ENCODE assay signal across 13 cellular contexts in the genomic region with DNA sequence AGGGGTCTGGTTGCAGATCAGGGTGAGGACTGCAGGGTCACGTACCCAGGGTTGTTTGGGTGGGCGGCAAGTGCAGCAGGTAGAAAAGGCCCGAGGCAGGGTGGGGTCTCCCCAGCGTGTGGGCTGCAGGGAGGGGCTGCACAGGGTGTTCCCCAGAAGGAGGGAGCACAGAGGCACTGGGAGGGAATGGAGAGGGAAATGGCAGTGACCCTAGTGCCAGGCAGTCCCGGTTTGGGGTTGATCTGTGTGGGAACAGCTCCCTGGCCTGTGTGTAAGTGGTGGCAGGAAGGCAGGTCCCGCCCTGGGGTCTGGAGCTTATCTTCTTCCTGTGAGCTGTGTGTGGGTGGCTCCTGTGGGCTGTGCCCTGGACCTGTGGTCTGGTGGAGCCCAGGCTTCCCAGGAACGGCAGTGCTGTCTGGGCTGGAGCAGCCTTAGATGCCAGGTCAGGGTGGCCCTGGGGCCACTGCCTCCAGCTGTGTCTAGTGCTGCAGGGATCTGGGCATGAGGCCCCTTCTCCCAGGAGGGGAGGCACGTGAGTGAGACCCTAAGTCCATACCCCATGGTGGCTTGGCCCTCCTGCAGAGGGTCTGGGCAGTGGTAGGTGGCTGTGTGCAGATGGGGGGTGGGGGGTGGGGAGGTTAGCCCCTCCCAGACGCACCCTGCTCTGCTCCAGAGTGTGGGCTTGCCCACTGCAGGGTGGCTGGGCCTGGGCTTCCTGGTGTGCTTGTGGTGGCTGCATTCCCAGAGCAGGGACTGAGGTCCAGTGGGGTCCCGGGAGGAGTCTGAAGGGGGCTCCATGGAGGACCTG.
DNase-seq lines count a peak whose midpoint lies in the region; ATAC-seq, FAIRE-seq and TF ChIP-seq lines count a peak whose summit lies in the region.
"Had no signal": no experiment of that assay in that cellular context is flagged by ENCODE, and none has a peak within 500 bp of the region (broad histone marks: within the 10 kb centered on the region; RNA-seq: fewer than 3 reads in every experiment).

No MANE protein-coding gene starts in this region.

- H3K4me1 ChIP-seq in Loucy (ENCODE audit: insufficient read depth, low read length, poor library complexity, severe bottlenecking) (peaks cover 33% of the 10 kb centered on the region), K562 (replicated peaks in 1 of 2; ENCODE audit: control insufficient read depth in 2 of 2, insufficient read depth in 2 of 2, low read length in 2 of 2) (no peaks in the 10 kb centered on the region), stomach (no peaks in the 10 kb centered on the region)
- H3K4me1 ChIP-seq in naive thymus-derived CD4-positive, alpha-beta T cell (ENCODE audit: control insufficient read depth in 2 of 2, insufficient read depth in 2 of 2, low read length in 2 of 2) = no peaks in the 10 kb centered on the region

- in situ Hi-C loops in K562 (cut with MboI) = no loop called here

- DNase-seq in K562 (ENCODE audit: extremely low read depth in 1 of 4, low spot score in 3 of 4) (peak; percentile 2 to 4 (median 2)), stomach (no peak)
- DNase-seq in naive thymus-derived CD4-positive, alpha-beta T cell = peak in 1 of 9 donors; percentile 16
- no peak for DNase-seq in stimulated activated CD4-positive, alpha-beta T cell treated with anti-CD3 and anti-CD28 coated beads, Interleukin-1b, Interleukin-23, amount 100 ng/mL, for 48 hours
- DNase-seq: CD4-positive, CD25-positive, alpha-beta regulatory T cell; NCI-H1694 treated with DMSO at 0.1 percent for 48 hours; NCI-H774; SHP77 had no signal

- TF ChIP-seq RAD21 in K562 (CRISPR knock-in tag; conservative IDR thresholded peaks at IDR 0.05 in 1 of 2, IDR thresholded peaks at IDR 0.05 in 1 of 2) = no peak

- no peak for TF ChIP-seq POLR2A in K562 (conservative IDR thresholded peaks at IDR 0.05)
- TF ChIP-seq POLR2A in stomach (IDR thresholded peaks at IDR 0.05) = no peak

- no peak overlapping the region for H3K4me3 Mint-ChIP-seq in naive thymus-derived CD4-positive, alpha-beta T cell
- H3K4me3 Mint-ChIP-seq: CD4-positive, CD25-positive, alpha-beta regulatory T cell had no signal

- H3K4me1 Mint-ChIP-seq in naive thymus-derived CD4-positive, alpha-beta T cell = peaks cover 0 to 22% (median 0%) of the 10 kb centered on the region in 7 donors

- H3K9me2 ChIP-seq in Loucy (replicated peaks; ENCODE audit: low read depth, low read length) = no peaks in the 10 kb centered on the region

- no peak overlapping the region for H3K27ac ChIP-seq in K562 (ENCODE audit: extremely low read depth, low read depth, low read length)
- H3K27ac ChIP-seq in naive thymus-derived CD4-positive, alpha-beta T cell (ENCODE audit: low read depth, low read length) = no peak overlapping the region
- no peak overlapping the region for H3K27ac ChIP-seq in stomach

- intact Hi-C loops in K562 (cut with micrococcal nuclease) (no loop called here), stomach (cut with DNase I; ENCODE audit: low total_unique reads) (no loop called here)
- intact Hi-C loops in naive thymus-derived CD4-positive, alpha-beta T cell (cut with micrococcal nuclease) = no loop called here

- H3K9me1 ChIP-seq in K562 (ENCODE audit: control insufficient read depth, insufficient read depth, low read length) = no peaks in the 10 kb centered on the region

- no TSS peak for BruUV-seq in K562 (replicated peaks; lab: Mats Ljungman, UMichigan)

- H3K4me3 ChIP-seq in GM08714 (ENCODE audit: low read length) = peak overlapping the region; percentile 97; the same call in 1 of the 2 replicates
- peak overlapping the region; percentile 70 for H3K4me3 ChIP-seq in Loucy (ENCODE audit: low read length, poor library complexity, severe bottlenecking)
- no peak overlapping the region for H3K4me3 ChIP-seq in K562
- H3K4me3 ChIP-seq in naive thymus-derived CD4-positive, alpha-beta T cell (ENCODE audit: low read length) = no peak overlapping the region
- no peak overlapping the region for H3K4me3 ChIP-seq in stomach

- H3K9me3 ChIP-seq in Loucy (ENCODE audit: insufficient read depth, low read depth, low read length) (no peaks in the 10 kb centered on the region), K562 (replicated peaks; ENCODE audit: control insufficient read depth, insufficient read depth, low read depth, low read length) (no peaks in the 10 kb centered on the region), stomach (no peaks in the 10 kb centered on the region)
- no peaks in the 10 kb centered on the region for H3K9me3 ChIP-seq in naive thymus-derived CD4-positive, alpha-beta T cell (ENCODE audit: control insufficient read depth in 2 of 3, low read length in 3 of 3)

- WGBS in K562 (ENCODE audit: insufficient coverage, low coverage, missing lambda C conversion rate) = 0% methylated on average over 7 of the region's 10 CpGs
- 54 to 65% (median 59%) methylated on average over 6 to 10 of the region's 10 CpGs for WGBS in stomach, 5 donors

- no peak overlapping the region for H2AFZ ChIP-seq in Loucy (ENCODE audit: low read length)
- no peak overlapping the region for H2AFZ ChIP-seq in K562 (ENCODE audit: low read depth, low read length)

- H3K9ac ChIP-seq in Loucy (ENCODE audit: low read depth, low read length, poor library complexity, severe bottlenecking) = peak overlapping the region; percentile 81
- no peak overlapping the region for H3K9ac ChIP-seq in K562 (ENCODE audit: insufficient read depth in 1 of 2, low read depth in 2 of 2, low read length in 2 of 2)

- H3K36me3 ChIP-seq in Loucy (ENCODE audit: insufficient read depth, low read length) (no peaks in the 10 kb centered on the region), K562 (ENCODE audit: control insufficient read depth, insufficient read depth, low read length) (no peaks in the 10 kb centered on the region), stomach (no peaks in the 10 kb centered on the region)
- no peaks in the 10 kb centered on the region for H3K36me3 ChIP-seq in naive thymus-derived CD4-positive, alpha-beta T cell (ENCODE audit: control insufficient read depth in 2 of 3, insufficient read depth in 3 of 3, low read length in 3 of 3)

- no peak for FAIRE-seq in K562 (lab: Jason Lieb, UNC)

- TF ChIP-seq CTCF in Loucy (conservative IDR thresholded peaks at IDR 0.05; ENCODE audit: low read length) (no peak), K562 (IDR thresholded peaks at IDR 0.05 in 2 of 3, conservative IDR thresholded peaks at IDR 0.05 in 1 of 3; ENCODE audit: insufficient read depth in 2 of 3, low read depth in 1 of 3, low read length in 3 of 3) (no peak), stomach (IDR thresholded peaks at IDR 0.05) (no peak)

- POLR2A ChIA-PET in K562 (lab: Yijun Ruan, JAX) = no interaction called here
- POLR2A ChIA-PET in naive thymus-derived CD4-positive, alpha-beta T cell (lab: Charles Lee) = no interaction called here

- no peaks in the 10 kb centered on the region for H3F3A ChIP-seq in Loucy (ENCODE audit: low read depth)

- no peaks in the 10 kb centered on the region for H3K27me3 ChIP-seq in Loucy (ENCODE audit: insufficient read depth, low read length, poor library complexity, severe bottlenecking)
- H3K27me3 ChIP-seq in K562 (ENCODE audit: control insufficient read depth in 2 of 2, insufficient read depth in 2 of 2, low read length in 2 of 2) = no peaks in the 10 kb centered on the region
- H3K27me3 ChIP-seq in naive thymus-derived CD4-positive, alpha-beta T cell (ENCODE audit: control insufficient read depth in 2 of 2, insufficient read depth in 2 of 2, low read length in 2 of 2) = no peaks in the 10 kb centered on the region
- H3K27me3 ChIP-seq in stomach = peaks cover 0 to 17% (median 0%) of the 10 kb centered on the region in 3 donors

- H3K4me2 ChIP-seq in Loucy (ENCODE audit: low read depth, low read length, poor library complexity, severe bottlenecking) (peak overlapping the region; percentile 81), K562 (ENCODE audit: insufficient read depth, low read length) (no peak overlapping the region)

- TF ChIP-seq EP300 in K562 (IDR thresholded peaks at IDR 0.05; ENCODE audit: low read length) (no peak), stomach (IDR thresholded peaks at IDR 0.05) (no peak)

- ATAC-seq in K562 = no peak
- peak; percentile 10 for ATAC-seq in naive thymus-derived CD4-positive, alpha-beta T cell
- no peak for ATAC-seq in HG02970 (IDR thresholded peaks at IDR 0.05; ENCODE audit: low FRiP score, unreplicated experiment)
- no peak for ATAC-seq in HG03196 (IDR thresholded peaks at IDR 0.05; ENCODE audit: unreplicated experiment)
- ATAC-seq: activated naive CD4-positive, alpha-beta T cell treated with anti-CD3 and anti-CD28 coated beads, Interleukin-2, amount 50 U/mL, for 72 hours had no signal

- CTCF ChIA-PET in K562 (lab: Yijun Ruan, JAX; ENCODE audit: low intra/inter-chr PET ratio) = no interaction called here
- CTCF ChIA-PET in naive thymus-derived CD4-positive, alpha-beta T cell (lab: Charles Lee) = no interaction called here

- H3K79me2 ChIP-seq in Loucy (ENCODE audit: insufficient read depth, low read length) (peaks cover 26% of the 10 kb centered on the region), K562 (ENCODE audit: control insufficient read depth, insufficient read depth, low read length) (no peaks in the 10 kb centered on the region)

- peaks cover 0 to 7% (median 0%) of the 10 kb centered on the region in 11 donors for H3K9me3 Mint-ChIP-seq in naive thymus-derived CD4-positive, alpha-beta T cell
- H3K9me3 Mint-ChIP-seq: activated naive CD4-positive, alpha-beta T cell treated with anti-CD3 and anti-CD28 coated beads, Interleukin-2, amount 50 U/mL, for 72 hours; CD4-positive, CD25-positive, alpha-beta regulatory T cell had no signal

- H3K27me3 Mint-ChIP-seq in naive thymus-derived CD4-positive, alpha-beta T cell = peaks cover 0 to 45% (median 22%) of the 10 kb centered on the region in 5 donors

- H4K20me1 ChIP-seq in Loucy (ENCODE audit: insufficient read depth, low read length, poor library complexity, severe bottlenecking) (no peaks in the 10 kb centered on the region), K562 (replicated peaks; ENCODE audit: control insufficient read depth, insufficient read depth, low read length) (no peaks in the 10 kb centered on the region)

- H3K36me3 Mint-ChIP-seq in naive thymus-derived CD4-positive, alpha-beta T cell = peaks cover 0 to 9% (median 0%) of the 10 kb centered on the region in 5 donors
- H3K36me3 Mint-ChIP-seq: CD4-positive, CD25-positive, alpha-beta regulatory T cell had no signal

- H3K27ac Mint-ChIP-seq in naive thymus-derived CD4-positive, alpha-beta T cell = no peak overlapping the region
- H3K27ac Mint-ChIP-seq: activated naive CD4-positive, alpha-beta T cell treated with anti-CD3 and anti-CD28 coated beads, Interleukin-2, amount 50 U/mL, for 72 hours; CD4-positive, CD25-positive, alpha-beta regulatory T cell had no signal

TF ChIP-seq in K562, 482 proteins besides CTCF, POLR2A, EP300 and RAD21 (continues in another document):
- TF ChIP-seq ZBED1 (IDR thresholded peaks at IDR 0.05) = no peak
- TF ChIP-seq, protein P1, sequence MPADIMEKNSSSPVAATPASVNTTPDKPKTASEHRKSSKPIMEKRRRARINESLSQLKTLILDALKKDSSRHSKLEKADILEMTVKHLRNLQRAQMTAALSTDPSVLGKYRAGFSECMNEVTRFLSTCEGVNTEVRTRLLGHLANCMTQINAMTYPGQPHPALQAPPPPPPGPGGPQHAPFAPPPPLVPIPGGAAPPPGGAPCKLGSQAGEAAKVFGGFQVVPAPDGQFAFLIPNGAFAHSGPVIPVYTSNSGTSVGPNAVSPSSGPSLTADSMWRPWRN (IDR thresholded peaks at IDR 0.05; ENCODE audit: low read depth) = no peak

Comparison
In these comparisons a context has a peak if more than half of its experiments do, and no peak if none do; other contexts are left out.
1. H3K4me3 ChIP-seq: peak in GM08714 (single experiment) and Loucy (single experiment); none in K562 (single experiment), naive thymus-derived CD4-positive, alpha-beta T cell (single experiment) and stomach (0 of 4).
2. DNase-seq: peak in K562 (4 of 4); none in stomach (single experiment) and stimulated activated CD4-positive, alpha-beta T cell treated with anti-CD3 and anti-CD28 coated beads, Interleukin-1b, Interleukin-23, amount 100 ng/mL, for 48 hours (single experiment).